Comparison of ENCODE assay signal across 21 cellular contexts in genomic region chr3:55362206-55362960, GRCh38.
DNase-seq lines count a peak whose midpoint lies in the region; ATAC-seq and TF ChIP-seq lines count a peak whose summit lies in the region.
"Had no signal": no experiment of that assay in that cellular context is flagged by ENCODE, and none has a peak within 500 bp of the region (broad histone marks: within the 10 kb centered on the region; RNA-seq: fewer than 3 reads in every experiment).

No MANE protein-coding gene starts in this region.

- in situ Hi-C loops in GM13977 (cut with MboI; ENCODE audit: low pct_unique_long_range_greater_than_20kb, low sequenced_read_pairs, unreplicated experiment) = no loop called here

- H3K4me1 ChIP-seq in ACC112 (ENCODE audit: control insufficient read depth, insufficient read depth, low read length, unreplicated experiment) (peaks cover 15% of the 10 kb centered on the region), uterus (no peaks in the 10 kb centered on the region)
- H3K4me1 ChIP-seq: lower lobe of right lung, transverse colon had no signal

- no peaks in the 10 kb centered on the region for H3K79me2 ChIP-seq in ACC112 (ENCODE audit: control insufficient read depth, insufficient read depth, low read length, unreplicated experiment)

- H3K27me3 ChIP-seq in ACC112 (ENCODE audit: insufficient read depth, low read length) (no peaks in the 10 kb centered on the region), uterus (no peaks in the 10 kb centered on the region)
- H3K27me3 ChIP-seq: SJSA1, transverse colon had no signal

- peak overlapping the region; percentile 16 for H2AFZ ChIP-seq in ACC112 (ENCODE audit: low read length, unreplicated experiment)

- DNase-seq in LHCN-M2 (ENCODE audit: low read depth) (peak; percentile 79), astrocyte of the hippocampus (ENCODE audit: low read depth, low spot score) (peak; percentile 15), kidney tubule cell (ENCODE audit: low spot score) (peak; percentile 52), uterus (no peak), medulla oblongata (ENCODE audit: extremely low spot score) (no peak), GM13977 (ENCODE audit: low spot score) (no peak)
- DNase-seq: activated CD4-positive, alpha-beta T cell treated with anti-CD3 and anti-CD28 coated beads for 36 hours; activated CD8-positive, alpha-beta memory T cell treated with anti-CD3 and anti-CD28 coated beads, Interleukin-2, amount 50 U/mL, for 4 hours; activated effector memory CD4-positive, alpha-beta T cell treated with anti-CD3 and anti-CD28 coated beads, Interleukin-2, amount 50 U/mL, for 16 hours; anterior cingulate cortex; CD4-positive, alpha-beta T cell; DMS53; lower lobe of right lung; NCI-H1694 treated with DMSO at 0.1 percent for 48 hours; NCI-H446; stimulated activated naive B cell treated with anti-CD40 and anti-IgM and Interleukin-4, amounts not matched to agents 10 μg/mL and 1 μg/mL and 100 μg/mL, for 72 hours; transverse colon had no signal

- no peaks in the 10 kb centered on the region for H3K9me3 ChIP-seq in uterus
- H3K9me3 ChIP-seq: lower lobe of right lung, SJSA1, transverse colon had no signal

- intact Hi-C loops in uterus (cut with DNase I; ENCODE audit: low total_unique reads) = no loop called here

- H3K27ac ChIP-seq in ACC112 (ENCODE audit: low read depth, low read length) (peak overlapping the region; percentile 20; the same call in 1 of the 2 replicates), uterus (no peak overlapping the region)
- H3K27ac ChIP-seq: coronary artery, lower lobe of right lung, SJSA1, transverse colon had no signal

- no peak for TF ChIP-seq POLR2A in uterus (IDR thresholded peaks at IDR 0.05)

- no peaks in the 10 kb centered on the region for H3K36me3 ChIP-seq in ACC112 (ENCODE audit: insufficient read depth, low read length)
- H3K36me3 ChIP-seq in uterus = no peaks in the 10 kb centered on the region
- H3K36me3 ChIP-seq: lower lobe of right lung, SJSA1, transverse colon had no signal

- H3K4me3 ChIP-seq in ACC112 (ENCODE audit: low read depth, low read length) = no peak overlapping the region
- no peak overlapping the region for H3K4me3 ChIP-seq in uterus
- H3K4me3 ChIP-seq: coronary artery, lower lobe of right lung, SJSA1, transverse colon had no signal

- ATAC-seq in HG02981 (IDR thresholded peaks at IDR 0.05; ENCODE audit: unreplicated experiment) = no peak
- ATAC-seq: activated CD4-positive, alpha-beta T cell treated with anti-CD3 and anti-CD28 coated beads for 36 hours; lower lobe of right lung; stimulated activated naive B cell treated with anti-CD40 and anti-IgM and Interleukin-4, amounts not matched to agents 10 μg/mL and 1 μg/mL and 100 μg/mL, for 72 hours had no signal

- TF ChIP-seq CTCF in uterus (IDR thresholded peaks at IDR 0.05) = no peak
- TF ChIP-seq CTCF in GM13977 (IDR thresholded peaks at IDR 0.05; ENCODE audit: extremely low read depth, insufficient read depth, missing control alignments) = no peak

Comparison
In these comparisons a context has a peak if more than half of its experiments do, and no peak if none do; other contexts are left out.
1. DNase-seq: peak in LHCN-M2 (single experiment), astrocyte of the hippocampus (single experiment) and kidney tubule cell (single experiment); none in uterus (0 of 2), medulla oblongata (single experiment) and GM13977 (single experiment).